In the genomic region with DNA sequence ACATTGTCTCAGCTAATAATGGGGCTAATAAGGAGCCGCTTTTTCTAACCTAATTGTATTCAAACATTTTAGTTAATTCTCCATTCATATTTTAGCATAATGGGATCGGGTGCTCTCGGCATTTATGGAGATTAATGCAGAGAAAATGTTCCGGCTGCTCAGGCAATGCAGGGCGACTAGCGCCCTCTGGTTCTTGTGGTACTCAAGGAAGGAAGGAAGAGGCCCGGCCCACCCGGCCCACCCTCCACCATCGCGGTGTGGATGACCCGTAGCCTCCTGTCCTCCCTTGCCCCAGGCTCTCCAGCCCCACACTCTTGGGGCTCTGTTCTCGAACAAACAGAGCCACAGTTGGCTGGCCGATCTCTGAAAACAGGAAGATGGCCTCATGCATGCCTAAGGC, we compare ENCODE assay signal across 20 cellular contexts. TPM values are rescaled to one million over a fixed set of nuclear protein-coding genes. Genes with fewer than 3 reads are reported as not detected.
DNase-seq lines count a peak whose midpoint lies in the region; ATAC-seq and TF ChIP-seq lines count a peak whose summit lies in the region.
"Had no signal": no experiment of that assay in that cellular context is flagged by ENCODE, and none has a peak within 500 bp of the region (broad histone marks: within the 10 kb centered on the region; RNA-seq: fewer than 3 reads in every experiment).

No MANE protein-coding gene starts in this region.

- H3K4me3 ChIP-seq in HCT116 (replicated peaks in 1 of 2; ENCODE audit: low read depth in 1 of 2, low read length in 2 of 2), result no peak overlapping the region
- H3K4me3 ChIP-seq in neural progenitor cell, result no peak overlapping the region
- H3K4me3 ChIP-seq: esophagus muscularis mucosa had no signal

- H3K4me2 ChIP-seq in HCT116 (ENCODE audit: low read length) (no peak overlapping the region), neural progenitor cell (no peak overlapping the region)

- H3K27ac ChIP-seq in HCT116 (ENCODE audit: low read depth, low read length) (no peak overlapping the region), neural progenitor cell (no peak overlapping the region)
- H3K27ac ChIP-seq: esophagus muscularis mucosa had no signal

- BruUV-seq in HCT116 (replicated peaks; lab: Mats Ljungman, UMichigan), result no TSS peak

- RAD21 ChIA-PET in HCT116 (lab: Charles Lee; ENCODE audit: low non-redundant PET in 1 of 2, low total read pairs in 2 of 2, uncharacterized antibody in 2 of 2, unreplicated experiment in 2 of 2), result no interaction called here

- TF ChIP-seq POLR2A in HCT116 (IDR thresholded peaks at IDR 0.05; ENCODE audit: borderline replicate concordance, extremely low read depth, insufficient read depth, insufficient read length), result no peak

- peaks cover 30% of the 10 kb centered on the region for H3K4me1 Mint-ChIP-seq in neural progenitor cell
- no peaks in the 10 kb centered on the region for H3K4me1 Mint-ChIP-seq in activated CD4-positive, alpha-beta T cell treated with anti-CD3 and anti-CD28 coated beads for 36 hours

- H3K36me3 Mint-ChIP-seq in neural progenitor cell, result no peaks in the 10 kb centered on the region
- H3K36me3 Mint-ChIP-seq in activated CD4-positive, alpha-beta T cell treated with anti-CD3 and anti-CD28 coated beads for 36 hours (ENCODE audit: low read depth), result no peaks in the 10 kb centered on the region
- H3K36me3 Mint-ChIP-seq: CD4-positive, CD25-positive, alpha-beta regulatory T cell; natural killer cell had no signal

- POLR2A ChIA-PET in HCT116 (lab: Charles Lee), result no interaction called here
- POLR2A ChIA-PET in activated CD4-positive, alpha-beta T cell treated with anti-CD3 and anti-CD28 coated beads for 36 hours (lab: Charles Lee), result no interaction called here

- H3K9ac ChIP-seq in HCT116 (ENCODE audit: low read length) (no peak overlapping the region), neural progenitor cell (no peak overlapping the region)

- intact Hi-C loops in HCT116 (cut with micrococcal nuclease), result no loop called here
- intact Hi-C loops in activated CD4-positive, alpha-beta T cell treated with anti-CD3 and anti-CD28 coated beads for 36 hours (cut with DNase I, micrococcal nuclease), result no loop called here

- CTCF ChIA-PET in HCT116 (lab: Charles Lee), result no interaction called here
- CTCF ChIA-PET in activated CD4-positive, alpha-beta T cell treated with anti-CD3 and anti-CD28 coated beads for 36 hours (lab: Charles Lee), result interaction anchor here (0.9 to 1.2 kb wide), 2 partner anchors 13 to 14 kb away, joined by 3 to 4 read pairs; no protein-coding TSS in a partner anchor

- no peaks in the 10 kb centered on the region for H3K79me2 ChIP-seq in HCT116 (ENCODE audit: insufficient read depth, low read length)
- H3K79me2 ChIP-seq in neural progenitor cell (ENCODE audit: low read depth), result no peaks in the 10 kb centered on the region

- H3K27ac Mint-ChIP-seq in neural progenitor cell, result no peak overlapping the region
- H3K27ac Mint-ChIP-seq in activated CD4-positive, alpha-beta T cell treated with anti-CD3 and anti-CD28 coated beads for 36 hours, result no peak overlapping the region
- H3K27ac Mint-ChIP-seq: activated T-helper 17 cell treated with anti-CD3 and anti-CD28 coated beads, Interleukin-2, amount 50 U/mL, for 72 hours; CD4-positive, CD25-positive, alpha-beta regulatory T cell; memory B cell had no signal

- no peaks in the 10 kb centered on the region for H3K9me3 Mint-ChIP-seq in neural progenitor cell
- no peaks in the 10 kb centered on the region for H3K9me3 Mint-ChIP-seq in activated CD4-positive, alpha-beta T cell treated with anti-CD3 and anti-CD28 coated beads for 36 hours (ENCODE audit: low read depth)
- H3K9me3 Mint-ChIP-seq: activated naive CD8-positive, alpha-beta T cell treated with anti-CD3 and anti-CD28 coated beads, Interleukin-2, amount 50 U/mL, for 24 hours; activated T-helper 17 cell treated with anti-CD3 and anti-CD28 coated beads, Interleukin-2, amount 50 U/mL, for 72 hours; CD4-positive, CD25-positive, alpha-beta regulatory T cell; memory B cell; natural killer cell had no signal

- ATAC-seq in HCT116 (no peak), GM21447 (IDR thresholded peaks at IDR 0.05; ENCODE audit: unreplicated experiment) (no peak)
- ATAC-seq in activated CD4-positive, alpha-beta T cell treated with anti-CD3 and anti-CD28 coated beads for 36 hours, result no peak
- ATAC-seq: activated naive CD8-positive, alpha-beta T cell treated with anti-CD3 and anti-CD28 coated beads, Interleukin-2, amount 50 U/mL, for 24 hours; activated T-helper 17 cell treated with anti-CD3 and anti-CD28 coated beads, Interleukin-2, amount 50 U/mL, for 72 hours; T-helper 17 cell had no signal

- H3K27me3 ChIP-seq in HCT116 (ENCODE audit: insufficient read depth, low read length), result no peaks in the 10 kb centered on the region
- no peaks in the 10 kb centered on the region for H3K27me3 ChIP-seq in neural progenitor cell

- H3K36me3 ChIP-seq in HCT116 (ENCODE audit: control insufficient read depth in 1 of 2, insufficient read depth in 2 of 2, low read length in 2 of 2), result no peaks in the 10 kb centered on the region
- H3K36me3 ChIP-seq in neural progenitor cell, result no peaks in the 10 kb centered on the region
- H3K36me3 ChIP-seq: esophagus muscularis mucosa had no signal

- peaks cover 7% of the 10 kb centered on the region for H3K27me3 Mint-ChIP-seq in neural progenitor cell (ENCODE audit: insufficient read depth, low read depth)
- H3K27me3 Mint-ChIP-seq in activated CD4-positive, alpha-beta T cell treated with anti-CD3 and anti-CD28 coated beads for 36 hours, result no peaks in the 10 kb centered on the region

- H2AFZ ChIP-seq in HCT116 (ENCODE audit: low read depth, low read length, poor library complexity, severe bottlenecking) (no peak overlapping the region), neural progenitor cell (replicated peaks) (no peak overlapping the region)

- H3F3A ChIP-seq in neural progenitor cell (ENCODE audit: low read depth), result no peaks in the 10 kb centered on the region

- no peak overlapping the region for H3K4me3 Mint-ChIP-seq in neural progenitor cell
- no peak overlapping the region for H3K4me3 Mint-ChIP-seq in activated CD4-positive, alpha-beta T cell treated with anti-CD3 and anti-CD28 coated beads for 36 hours
- H3K4me3 Mint-ChIP-seq: activated naive CD8-positive, alpha-beta T cell treated with anti-CD3 and anti-CD28 coated beads, Interleukin-2, amount 50 U/mL, for 24 hours; activated T-helper 17 cell treated with anti-CD3 and anti-CD28 coated beads, Interleukin-2, amount 50 U/mL, for 72 hours; CD4-positive, CD25-positive, alpha-beta regulatory T cell; memory B cell; T-helper 17 cell had no signal

- peaks cover 0 to 8% of the 10 kb centered on the region in 2 experiments; a peak in 2 of 4 replicates for H3K4me1 ChIP-seq in HCT116 (ENCODE audit: control insufficient read depth in 1 of 2, insufficient read depth in 2 of 2, low read length in 2 of 2)
- peaks cover 18% of the 10 kb centered on the region for H3K4me1 ChIP-seq in neural progenitor cell

- peak; percentile 32 for DNase-seq in DMS 273 (lab: John Stamatoyannopoulos, UW; ENCODE audit: unreplicated experiment)
- DNase-seq in DMS 273 treated with DMSO at 0.1 percent for 48 hours (lab: John Stamatoyannopoulos, UW), result no peak
- no peak for DNase-seq in HCT116 (ENCODE audit: low read depth, low spot score)
- DNase-seq in dermis blood vessel endothelial cell, result peak; percentile 40
- peak; percentile 37 for DNase-seq in neural progenitor cell (ENCODE audit: low spot score)
- DNase-seq in activated CD4-positive, alpha-beta T cell treated with anti-CD3 and anti-CD28 coated beads for 36 hours, result no peak
- no peak for DNase-seq in LoVo (ENCODE audit: low spot score)
- DNase-seq: 8988T; activated CD4-positive, CD25-positive, alpha-beta regulatory T cell; activated naive CD8-positive, alpha-beta T cell treated with anti-CD3 and anti-CD28 coated beads, Interleukin-2, amount 50 U/mL, for 24 hours; CD4-positive, CD25-positive, alpha-beta regulatory T cell; DND-41; GOT3; MM.1S; natural killer cell; T-helper 17 cell had no signal

- TF ChIP-seq RAD21 in HCT116 (IDR thresholded peaks at IDR 0.05; ENCODE audit: low read depth), result no peak

- no peaks in the 10 kb centered on the region for H3K9me2 ChIP-seq in HCT116 (ENCODE audit: insufficient read depth)

- H4K20me1 ChIP-seq in HCT116 (ENCODE audit: insufficient read depth) (no peaks in the 10 kb centered on the region), neural progenitor cell (ENCODE audit: low read depth) (no peaks in the 10 kb centered on the region)

- TF ChIP-seq CTCF in HCT116 (IDR thresholded peaks at IDR 0.05 in 2 of 3, conservative IDR thresholded peaks at IDR 0.05 in 1 of 3; ENCODE audit: borderline replicate concordance in 1 of 3, insufficient read depth in 1 of 3, low read depth in 2 of 3, low read length in 2 of 3) (0 out of 6 replicates have a peak, but pooled peaks of 2 of the 3 experiments have one; percentile 4 to 13), neural progenitor cell (IDR thresholded peaks at IDR 0.05) (peak; percentile 23)

- H3K9me3 ChIP-seq in HCT116 (ENCODE audit: control insufficient read depth in 1 of 2, insufficient read depth in 1 of 2, low read depth in 1 of 2, low read length in 2 of 2) (no peaks in the 10 kb centered on the region), neural progenitor cell (ENCODE audit: low read depth) (no peaks in the 10 kb centered on the region)
- H3K9me3 ChIP-seq: esophagus muscularis mucosa had no signal

RNA-seq across cellular contexts. Expression of a gene that starts 21.1 kb away (rescaled TPM):
- total RNA-seq in HCT116 (2021; ENCODE audit: unreplicated experiment) (66.2 TPM), dermis blood vessel endothelial cell (1.3 and 2.7 TPM in 2 replicates), neural progenitor cell (ENCODE audit: low replicate concordance) (0.22 TPM in 1 of 2 replicates, not detected in the other)
- polyA plus RNA-seq in HCT116 (2012), result 40.1 and 55.8 TPM in 2 replicates
- not detected for total RNA-seq in activated CD4-positive, alpha-beta T cell treated with anti-CD3 and anti-CD28 coated beads for 36 hours

RNA-seq across cellular contexts. Expression of a gene that starts 53.1 kb away (rescaled TPM):
- total RNA-seq in HCT116 (2021; ENCODE audit: unreplicated experiment), result 3.4 TPM
- 1.3 and 1.7 TPM in 2 replicates for polyA plus RNA-seq in HCT116 (2012)
- not detected in 2 replicates for total RNA-seq in dermis blood vessel endothelial cell
- 1.6 and 4.9 TPM in 2 replicates for total RNA-seq in neural progenitor cell (ENCODE audit: low replicate concordance)
- total RNA-seq in activated CD4-positive, alpha-beta T cell treated with anti-CD3 and anti-CD28 coated beads for 36 hours, result not detected
- total RNA-seq: natural killer cell had no signal
- polyA plus RNA-seq: CD4-positive, CD25-positive, alpha-beta regulatory T cell had no signal

Comparison
In these comparisons a context has a peak if more than half of its experiments do, and no peak if none do; other contexts are left out.
1. DNase-seq: peak in DMS 273 (single experiment), dermis blood vessel endothelial cell (single experiment) and neural progenitor cell (single experiment); none in DMS 273 treated with DMSO at 0.1 percent for 48 hours (single experiment), HCT116 (single experiment), activated CD4-positive, alpha-beta T cell treated with anti-CD3 and anti-CD28 coated beads for 36 hours (single experiment) and LoVo (single experiment).
2. RNA of a gene that starts 21.1 kb away (total RNA-seq): 66.2 TPM in HCT116 (single experiment); 1.3 to 2.7 TPM in dermis blood vessel endothelial cell, not detected in activated CD4-positive, alpha-beta T cell treated with anti-CD3 and anti-CD28 coated beads for 36 hours and 0.22 TPM in neural progenitor cell; every median in the first group is over 10 times any median in the second.